ENCODE assay signal across 8 cellular contexts in the genomic region with DNA sequence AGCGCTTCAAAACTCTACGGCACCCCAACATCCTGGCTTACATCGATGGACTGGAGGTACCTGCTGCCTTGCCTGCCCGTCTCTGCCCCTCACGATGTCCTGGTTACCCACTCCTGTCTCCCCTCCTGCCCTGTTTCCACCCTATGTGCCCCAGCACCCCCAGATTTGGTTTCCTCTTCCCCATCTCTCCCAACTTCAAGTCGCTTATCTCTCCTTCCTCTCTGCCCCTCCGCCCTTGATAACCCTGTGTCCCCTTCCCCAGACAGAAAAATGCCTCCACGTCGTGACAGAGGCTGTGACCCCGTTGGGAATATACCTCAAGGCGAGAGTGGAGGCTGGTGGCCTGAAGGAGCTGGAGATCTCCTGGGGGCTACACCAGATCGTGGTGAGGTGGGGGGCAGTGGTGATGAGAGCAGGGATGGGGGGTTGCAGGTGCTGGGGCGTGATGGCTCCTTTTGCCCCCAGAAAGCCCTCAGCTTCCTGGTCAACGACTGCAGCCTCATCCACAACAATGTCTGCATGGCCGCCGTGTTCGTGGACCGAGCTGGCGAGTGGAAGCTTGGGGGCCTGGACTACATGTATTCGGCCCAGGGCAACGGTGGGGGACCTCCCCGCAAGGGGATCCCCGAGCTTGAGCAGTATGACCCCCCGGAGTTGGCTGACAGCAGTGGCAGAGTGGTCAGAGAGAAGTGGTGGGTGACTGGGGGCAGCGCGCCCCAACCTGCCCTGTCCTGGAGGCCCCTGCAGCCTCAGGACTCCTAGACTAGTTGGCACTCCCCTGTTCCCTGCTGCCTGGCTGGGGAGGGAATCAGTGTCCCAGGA. TPM values are rescaled to one million over a fixed set of nuclear protein-coding genes. Genes with fewer than 3 reads are reported as not detected.
DNase-seq lines count a peak whose midpoint lies in the region; ATAC-seq, FAIRE-seq and TF ChIP-seq lines count a peak whose summit lies in the region.

No MANE protein-coding gene starts in this region.

- H3K4me3 ChIP-seq in GM12864 (ENCODE audit: low read depth, low read length) (peak overlapping the region; percentile 94), fibroblast of villous mesenchyme (ENCODE audit: low read depth, low read length) (peak overlapping the region; percentile 88), retinal pigment epithelial cell (ENCODE audit: low read length) (peak overlapping the region; percentile 73)

- H3K27me3 Mint-ChIP-seq in T-helper 1 cell treated with Interleukin-12 subunit alpha and Interleukin-12 subunit beta and Interleukin-4 antibody, amounts not matched to agents 30 μg/mL and 1 μg/mL, for 36 hours (ENCODE audit: low read depth): no peaks in the 10 kb centered on the region

- peaks cover 15% of the 10 kb centered on the region for H3K36me3 Mint-ChIP-seq in T-helper 1 cell treated with Interleukin-12 subunit alpha and Interleukin-12 subunit beta and Interleukin-4 antibody, amounts not matched to agents 30 μg/mL and 1 μg/mL, for 36 hours (ENCODE audit: low read depth)

- no peak for TF ChIP-seq CTCF in GM12864 (IDR thresholded peaks at IDR 0.05; ENCODE audit: low read depth, low read length, missing control alignments)
- no peak for TF ChIP-seq CTCF in fibroblast of villous mesenchyme (IDR thresholded peaks at IDR 0.05; ENCODE audit: insufficient read depth, low read depth, low read length)
- TF ChIP-seq CTCF in retinal pigment epithelial cell (conservative IDR thresholded peaks at IDR 0.05; ENCODE audit: low read depth, low read length): no peak

- no peak for FAIRE-seq in urothelium cell line (lab: Jason Lieb, UNC)

- ATAC-seq in GM19452 (IDR thresholded peaks at IDR 0.05; ENCODE audit: unreplicated experiment) (no peak), HG03097 (IDR thresholded peaks at IDR 0.05; ENCODE audit: low FRiP score, unreplicated experiment) (no peak)

- DNase-seq in GM12864 (ENCODE audit: low read depth) (no peak), fibroblast of villous mesenchyme (ENCODE audit: low read depth) (no peak), retinal pigment epithelial cell (ENCODE audit: low read depth) (no peak), T1000 (lab: John Stamatoyannopoulos, UW) (no peak), urothelium cell line (ENCODE audit: low spot score) (no peak)

- peak overlapping the region; percentile 80 for H3K27ac Mint-ChIP-seq in T-helper 1 cell treated with Interleukin-12 subunit alpha and Interleukin-12 subunit beta and Interleukin-4 antibody, amounts not matched to agents 30 μg/mL and 1 μg/mL, for 36 hours

- peaks cover 44% of the 10 kb centered on the region for H3K4me1 Mint-ChIP-seq in T-helper 1 cell treated with Interleukin-12 subunit alpha and Interleukin-12 subunit beta and Interleukin-4 antibody, amounts not matched to agents 30 μg/mL and 1 μg/mL, for 36 hours (ENCODE audit: low read depth)

- no peaks in the 10 kb centered on the region for H3K9me3 Mint-ChIP-seq in T-helper 1 cell treated with Interleukin-12 subunit alpha and Interleukin-12 subunit beta and Interleukin-4 antibody, amounts not matched to agents 30 μg/mL and 1 μg/mL, for 36 hours

- peak overlapping the region; percentile 89 for H3K4me3 Mint-ChIP-seq in T-helper 1 cell treated with Interleukin-12 subunit alpha and Interleukin-12 subunit beta and Interleukin-4 antibody, amounts not matched to agents 30 μg/mL and 1 μg/mL, for 36 hours

RNA-seq across cellular contexts. Expression of gene SCYL1, which starts 1.0 kb away (rescaled TPM):
- 125 and 135 TPM in 2 replicates for total RNA-seq in fibroblast of villous mesenchyme

RNA-seq across cellular contexts. Expression of gene MALAT1, which starts 27.0 kb away (rescaled TPM):
- 12,351 and 16,563 TPM in 2 replicates for total RNA-seq in fibroblast of villous mesenchyme

RNA-seq across cellular contexts. Expression of gene LTBP3, which starts 32.3 kb away (rescaled TPM):
- total RNA-seq in fibroblast of villous mesenchyme: 23.7 and 24.2 TPM in 2 replicates

RNA-seq across cellular contexts. Expression of gene ZNRD2, which starts 44.4 kb away (rescaled TPM):
- total RNA-seq in fibroblast of villous mesenchyme: 31.1 and 49.6 TPM in 2 replicates

RNA-seq across cellular contexts. Expression of gene FAM89B, which starts 46.5 kb away (rescaled TPM):
- total RNA-seq in fibroblast of villous mesenchyme: 19.0 and 27.4 TPM in 2 replicates
